Comparison of ENCODE assay signal across 28 cellular contexts in genomic region chr21:45069085-45069484, GRCh38.
"Had no signal": no experiment of that assay in that cellular context is flagged by ENCODE, and none has a peak within 500 bp of the region (broad histone marks: within the 10 kb centered on the region; RNA-seq: fewer than 3 reads in every experiment).

No MANE protein-coding gene starts in this region.

- H3K4me3 ChIP-seq: neural progenitor cell, ovary, psoas muscle, right lobe of liver, sigmoid colon, skin epidermis, smooth muscle cell, spleen, stomach, thoracic aorta, thyroid gland, tibial nerve, upper lobe of left lung, uterus had no signal

- ATAC-seq: naive thymus-derived CD4-positive, alpha-beta T cell; natural killer cell; psoas muscle; right cardiac atrium; right lobe of liver; stimulated activated effector memory CD8-positive, alpha-beta T cell treated with anti-CD3 and anti-CD28 coated beads, Interleukin-12 subunit alpha, Interleukin-12 subunit beta, amount 100 ng/mL, for 72 hours; stimulated activated naive B cell treated with anti-CD40 and anti-IgM and Interleukin-4, amounts not matched to agents 10 μg/mL and 1 μg/mL and 100 μg/mL, for 72 hours had no signal

- H3K27ac ChIP-seq: neural progenitor cell, ovary, parathyroid adenoma, psoas muscle, right lobe of liver, sigmoid colon, skin epidermis, spleen, stomach, thoracic aorta, thyroid gland, tibial nerve, upper lobe of left lung, uterus had no signal

- H3K27me3 ChIP-seq: neural progenitor cell, ovary, right lobe of liver, sigmoid colon, spleen, stomach, thyroid gland, tibial nerve, upper lobe of left lung, uterus had no signal

- H3K4me1 ChIP-seq: parathyroid adenoma had no signal

- H3K9ac ChIP-seq: neural progenitor cell, parathyroid adenoma had no signal

- DNase-seq: naive thymus-derived CD4-positive, alpha-beta T cell; natural killer cell; occipital lobe; ovary; posterior cingulate gyrus; psoas muscle; right lobe of liver; sigmoid colon; spleen; stimulated activated CD4-positive, alpha-beta T cell treated with anti-CD3 and anti-CD28 coated beads, Interleukin-12 subunit alpha, Interleukin-12 subunit beta, amount 100 ng/mL, for 4 hours; stimulated activated CD4-positive, alpha-beta T cell treated with anti-CD3 and anti-CD28 coated beads, Interleukin-2, amount 100 ng/mL, for 24 hours; stimulated activated CD4-positive, alpha-beta T cell treated with anti-CD3 and anti-CD28 coated beads, Interleukin-2, amount 100 ng/mL, for 48 hours; stimulated activated CD4-positive, alpha-beta T cell treated with anti-CD3 and anti-CD28 coated beads, Interleukin-4, amount 100 ng/mL, for 24 hours; stimulated activated naive B cell treated with anti-CD40 and anti-IgM and Interleukin-4, amounts not matched to agents 10 μg/mL and 1 μg/mL and 100 μg/mL, for 72 hours; stimulated activated naive CD4-positive, alpha-beta T cell treated with Interleukin-2 at 50 U/mL for 16 hours; stomach; thyroid gland; trophoblast cell; upper lobe of left lung; uterus had no signal

- H3K79me2 ChIP-seq: parathyroid adenoma had no signal

- H2AFZ ChIP-seq: neural progenitor cell, parathyroid adenoma had no signal

- H3K9me3 ChIP-seq: ovary, psoas muscle, right lobe of liver, sigmoid colon, spleen, stomach, thoracic aorta, thyroid gland, tibial nerve, upper lobe of left lung, uterus had no signal

- H3K4me2 ChIP-seq: neural progenitor cell, smooth muscle cell had no signal

- H3K36me3 ChIP-seq: neural progenitor cell, ovary, right lobe of liver, sigmoid colon, spleen, stomach, thoracic aorta, thyroid gland, upper lobe of left lung, uterus had no signal
